Comparison of ENCODE assay signal across 21 cellular contexts in the genomic region with DNA sequence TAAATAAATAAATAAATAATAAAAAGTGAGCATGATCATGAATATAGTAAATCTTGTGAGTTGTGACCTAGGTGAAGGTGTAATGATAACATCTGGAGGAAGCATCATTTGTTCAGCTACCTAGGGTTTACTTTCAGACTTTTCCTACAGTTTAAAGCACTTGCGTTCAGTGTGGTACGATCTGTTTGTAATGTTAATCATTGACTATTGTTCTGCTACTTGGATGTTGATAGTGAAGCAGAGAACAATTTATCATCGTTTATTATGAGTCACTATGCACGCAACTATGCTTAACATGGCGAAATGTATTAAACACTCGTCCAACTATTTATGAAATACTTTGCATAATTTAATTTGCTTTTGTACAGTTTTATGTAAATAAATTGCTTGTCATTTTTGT.
DNase-seq lines count a peak whose midpoint lies in the region; ATAC-seq and TF ChIP-seq lines count a peak whose summit lies in the region.
"Had no signal": no experiment of that assay in that cellular context is flagged by ENCODE, and none has a peak within 500 bp of the region (broad histone marks: within the 10 kb centered on the region; RNA-seq: fewer than 3 reads in every experiment).

No MANE protein-coding gene starts in this region.

- intact Hi-C loops in mucosa of descending colon (cut with DNase I, micrococcal nuclease) (no loop called here), lower leg skin (cut with DNase I; ENCODE audit: low total_unique reads) (no loop called here)

- H3K36me3 Mint-ChIP-seq in mesothelial cell of epicardium: peaks cover 22% of the 10 kb centered on the region
- H3K36me3 Mint-ChIP-seq: CD14-positive monocyte had no signal

- no peak overlapping the region for H3K4me3 ChIP-seq in epithelial cell of esophagus (ENCODE audit: low read length)
- no peak overlapping the region for H3K4me3 ChIP-seq in mucosa of descending colon
- no peak overlapping the region for H3K4me3 ChIP-seq in lower leg skin (ENCODE audit: low read depth, poor library complexity, severe bottlenecking)
- H3K4me3 ChIP-seq: GM12878, SJCRH30 had no signal

- H3K4me1 Mint-ChIP-seq in mesothelial cell of epicardium: peaks cover 19% of the 10 kb centered on the region
- H3K4me1 Mint-ChIP-seq: B cell, CD14-positive monocyte had no signal

- peak; percentile 67 for DNase-seq in HT-29 (ENCODE audit: low spot score)
- DNase-seq in epithelial cell of esophagus (ENCODE audit: low read depth): peak; percentile 28
- DNase-seq in mucosa of descending colon: no peak
- no peak for DNase-seq in lower leg skin (ENCODE audit: low spot score in 2 of 2)
- no peak for DNase-seq in mesothelial cell of epicardium (ENCODE audit: low spot score in 2 of 2, unreplicated experiment in 2 of 2)
- no peak for DNase-seq in occipital lobe (lab: John Stamatoyannopoulos, UW)
- DNase-seq: DMS79 treated with DMSO at 0.1 percent for 48 hours, KG1, NCI-H1092 treated with DMSO at 0.1 percent for 48 hours, NCI-H1436 treated with DMSO at 0.1 percent for 48 hours, NCI-H1930, NCI-H226, NCI-H510A treated with DMSO at 0.1 percent for 48 hours, NCI-H82, SJCRH30 had no signal

- H3K27me3 Mint-ChIP-seq in mesothelial cell of epicardium (ENCODE audit: low read depth): no peaks in the 10 kb centered on the region
- H3K27me3 Mint-ChIP-seq: B cell had no signal

- no peak overlapping the region for H3K4me3 Mint-ChIP-seq in mesothelial cell of epicardium
- H3K4me3 Mint-ChIP-seq: B cell, CD14-positive monocyte had no signal

- H3K9me3 ChIP-seq in mucosa of descending colon: no peaks in the 10 kb centered on the region
- H3K9me3 ChIP-seq: SJCRH30 had no signal

- TF ChIP-seq POLR2A in lower leg skin (IDR thresholded peaks at IDR 0.05): no peak

- WGBS in lower leg skin, 2 donors: 88 to 89% methylated on average over 6 of the region's 6 CpGs

- H3K27ac Mint-ChIP-seq in mesothelial cell of epicardium: no peak overlapping the region
- H3K27ac Mint-ChIP-seq: B cell, CD14-positive monocyte had no signal

- no peaks in the 10 kb centered on the region for H3K36me3 ChIP-seq in mucosa of descending colon (ENCODE audit: low read depth)

- ATAC-seq in mucosa of descending colon (peak; percentile 93), HG03108 (IDR thresholded peaks at IDR 0.05; ENCODE audit: unreplicated experiment) (no peak)
- ATAC-seq: GM12878, HepG2 had no signal

- TF ChIP-seq CTCF in 22Rv1 (IDR thresholded peaks at IDR 0.05) (no peak), epithelial cell of esophagus (IDR thresholded peaks at IDR 0.05; ENCODE audit: insufficient read depth, low read depth, low read length, missing control alignments) (no peak), mucosa of descending colon (IDR thresholded peaks at IDR 0.05) (no peak), lower leg skin (IDR thresholded peaks at IDR 0.05) (no peak), mesothelial cell of epicardium (IDR thresholded peaks at IDR 0.05; ENCODE audit: unreplicated experiment) (no peak)

- no peaks in the 10 kb centered on the region for H3K4me1 ChIP-seq in mucosa of descending colon (ENCODE audit: low read depth)
- H3K4me1 ChIP-seq: SJCRH30 had no signal

- H3K9me3 Mint-ChIP-seq in mesothelial cell of epicardium: no peaks in the 10 kb centered on the region

- peak overlapping the region; percentile 77 for H3K27ac ChIP-seq in 22Rv1
- H3K27ac ChIP-seq: SJCRH30 had no signal

Comparison
In these comparisons a context has a peak if more than half of its experiments do, and no peak if none do; other contexts are left out.
1. DNase-seq: peak in HT-29 (single experiment) and epithelial cell of esophagus (single experiment); none in mucosa of descending colon (0 of 3), lower leg skin (0 of 2), mesothelial cell of epicardium (0 of 2) and occipital lobe (single experiment).